In genomic region chr2:178205853-178206516, GRCh38 we compare ENCODE assay signal across 15 cellular contexts. TPM values are rescaled to one million over a fixed set of nuclear protein-coding genes. Genes with fewer than 3 reads are reported as not detected.
DNase-seq lines count a peak whose midpoint lies in the region; ATAC-seq, FAIRE-seq and TF ChIP-seq lines count a peak whose summit lies in the region.
"Had no signal": no experiment of that assay in that cellular context is flagged by ENCODE, and none has a peak within 500 bp of the region (broad histone marks: within the 10 kb centered on the region; RNA-seq: fewer than 3 reads in every experiment).

No MANE protein-coding gene starts in this region.

- H4K20me1 ChIP-seq in astrocyte (ENCODE audit: insufficient read depth, low read length): no peaks in the 10 kb centered on the region

- no peaks in the 10 kb centered on the region for H3K9me3 ChIP-seq in astrocyte (ENCODE audit: insufficient read depth, low read depth, low read length)
- H3K9me3 ChIP-seq: ovary, thyroid gland had no signal

- H3K4me1 ChIP-seq in astrocyte (ENCODE audit: insufficient read depth, low read length): peaks cover 15% of the 10 kb centered on the region
- H3K4me1 ChIP-seq: thyroid gland had no signal

- peak overlapping the region; percentile 37 for H3K4me3 ChIP-seq in astrocyte (ENCODE audit: insufficient read depth, low read depth, low read length)
- H3K4me3 ChIP-seq: ovary, thyroid gland had no signal

- H3K9me3 Mint-ChIP-seq in astrocyte (ENCODE audit: unreplicated experiment) (no peaks in the 10 kb centered on the region), type B pancreatic cell (no peaks in the 10 kb centered on the region)
- H3K9me3 Mint-ChIP-seq: mesothelial cell of epicardium had no signal

- peak overlapping the region; percentile 5 for H2AFZ ChIP-seq in astrocyte (ENCODE audit: low read depth, low read length)

- H3K4me1 Mint-ChIP-seq in astrocyte (ENCODE audit: low read depth, unreplicated experiment): peaks cover 28% of the 10 kb centered on the region
- peaks cover 10% of the 10 kb centered on the region for H3K4me1 Mint-ChIP-seq in type B pancreatic cell (ENCODE audit: unreplicated experiment)
- H3K4me1 Mint-ChIP-seq: mesothelial cell of epicardium had no signal

- H3K4me3 Mint-ChIP-seq in astrocyte (ENCODE audit: unreplicated experiment) (no peak overlapping the region), type B pancreatic cell (no peak overlapping the region)
- H3K4me3 Mint-ChIP-seq: mesothelial cell of epicardium had no signal

- peak overlapping the region; percentile 68 for H3K27ac ChIP-seq in astrocyte (ENCODE audit: low read depth, low read length)
- H3K27ac ChIP-seq: ovary, thyroid gland had no signal

- TF ChIP-seq CTCF in astrocyte (IDR thresholded peaks at IDR 0.05; ENCODE audit: insufficient read depth, low read depth, low read length) (no peak), type B pancreatic cell (conservative IDR thresholded peaks at IDR 0.05) (no peak)

- ATAC-seq in HG03108 (IDR thresholded peaks at IDR 0.05; ENCODE audit: unreplicated experiment): no peak
- ATAC-seq in HG02840 (IDR thresholded peaks at IDR 0.05; ENCODE audit: low FRiP score, unreplicated experiment): no peak

- H3K4me2 ChIP-seq in astrocyte (ENCODE audit: low read length): peak overlapping the region; percentile 81

- peak; percentile 96 for FAIRE-seq in astrocyte (lab: Jason Lieb, UNC)

- no peaks in the 10 kb centered on the region for H3K36me3 ChIP-seq in astrocyte (ENCODE audit: insufficient read depth, low read length)
- H3K36me3 ChIP-seq: ovary, thyroid gland had no signal

- H3K9ac ChIP-seq in astrocyte (ENCODE audit: low read length): peak overlapping the region; percentile 63

- H3K27ac Mint-ChIP-seq in astrocyte (ENCODE audit: unreplicated experiment): peak overlapping the region; percentile 82
- no peak overlapping the region for H3K27ac Mint-ChIP-seq in type B pancreatic cell
- H3K27ac Mint-ChIP-seq: mesothelial cell of epicardium had no signal

- no peaks in the 10 kb centered on the region for H3K27me3 ChIP-seq in astrocyte (ENCODE audit: insufficient read depth, low read length)
- H3K27me3 ChIP-seq: ovary, thyroid gland had no signal

- H3K27me3 Mint-ChIP-seq in astrocyte (ENCODE audit: low read depth, unreplicated experiment) (no peaks in the 10 kb centered on the region), type B pancreatic cell (peaks cover 7% of the 10 kb centered on the region)

- H3K36me3 Mint-ChIP-seq in astrocyte (ENCODE audit: low read depth, unreplicated experiment) (no peaks in the 10 kb centered on the region), type B pancreatic cell (no peaks in the 10 kb centered on the region)
- H3K36me3 Mint-ChIP-seq: mesothelial cell of epicardium had no signal

- peak; percentile 71 for DNase-seq in AG08395 (ENCODE audit: low spot score)
- DNase-seq in HT1080 (ENCODE audit: low read depth): peak; percentile 91
- peak; percentile 86 for DNase-seq in astrocyte (ENCODE audit: low read depth)
- peak; percentile 69 for DNase-seq in kidney tubule cell (ENCODE audit: low spot score)
- no peak for DNase-seq in foreskin melanocyte
- no peak for DNase-seq in type B pancreatic cell (ENCODE audit: extremely low spot score, unreplicated experiment)
- DNase-seq: activated CD4-positive, alpha-beta T cell treated with anti-CD3 and anti-CD28 coated beads, Interleukin-2, amount 50 U/mL, for 48 hours; activated gamma-delta T cell; effector memory CD4-positive, alpha-beta T cell; NCI-H526; ovary; thyroid gland had no signal

- H3K79me2 ChIP-seq in astrocyte (ENCODE audit: insufficient read depth, low read length): peaks cover 43% of the 10 kb centered on the region

RNA-seq across cellular contexts. Expression of gene OSBPL6, which starts 11.7 kb away (rescaled TPM):
- 8.7 and 18.3 TPM in 2 replicates for total RNA-seq in HT1080 (2014; rRNA removed; shearing (Covaris generic))
- polyA plus RNA-seq in HT1080 (2015; cell fraction: cytosol; rRNA removed): 18.2 and 24.3 TPM in 2 replicates
- polyA plus RNA-seq in HT1080 (2015; cell fraction: nucleus; rRNA removed): 17.6 and 22.2 TPM in 2 replicates
- total RNA-seq in astrocyte: 13.4 and 13.7 TPM in 2 replicates
- 2.9 and 6.9 TPM in 2 replicates for total RNA-seq in type B pancreatic cell (ENCODE audit: low replicate concordance)

Comparison
In these comparisons a context has a peak if more than half of its experiments do, and no peak if none do; other contexts are left out.
1. DNase-seq: peak in AG08395 (single experiment), HT1080 (single experiment), astrocyte (single experiment) and kidney tubule cell (single experiment); none in foreskin melanocyte (single experiment) and type B pancreatic cell (single experiment).